In the genomic region with DNA sequence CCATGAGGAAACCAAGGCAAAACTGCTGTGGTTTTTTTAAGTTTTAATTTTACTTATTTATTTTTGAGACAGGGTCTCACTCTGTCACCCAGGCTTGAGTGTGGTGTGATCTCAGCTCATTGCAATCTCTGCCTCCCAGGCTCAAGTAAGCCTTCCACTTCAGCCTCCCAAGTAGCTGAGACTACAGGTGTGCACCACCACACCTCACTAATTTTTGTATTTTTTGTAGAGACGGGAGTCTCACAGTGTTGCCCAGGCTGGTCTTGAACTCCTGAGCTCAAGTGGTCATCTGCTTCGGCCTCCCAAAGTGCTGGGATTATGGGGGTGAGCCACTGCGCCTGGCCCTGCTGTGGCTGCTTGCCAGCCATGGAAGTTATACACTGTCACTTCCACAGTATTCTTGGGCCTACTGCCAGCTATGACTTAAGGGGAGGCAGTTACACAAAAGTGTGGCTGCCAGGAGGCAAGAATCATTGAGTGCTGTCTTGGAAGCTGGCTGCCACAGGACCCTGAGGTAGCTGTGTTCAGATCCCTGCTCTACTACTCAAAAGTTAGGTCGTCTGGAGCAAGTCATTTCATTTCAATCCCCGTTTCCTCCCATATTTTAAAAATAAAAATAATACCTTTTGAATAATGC, we compare ENCODE assay signal across 2 cellular contexts.
TF ChIP-seq lines count a peak whose summit lies in the region.

No MANE protein-coding gene starts in this region.

TF ChIP-seq in SK-N-SH, 30 proteins besides CTCF, POLR2A, EP300 and RAD21:
- no peak for TF ChIP-seq TAF1 (IDR thresholded peaks at IDR 0.05; ENCODE audit: borderline replicate concordance, low read depth, low read length)
- no peak for TF ChIP-seq RXRA (IDR thresholded peaks at IDR 0.05; ENCODE audit: borderline replicate concordance, low read depth)
- no peak for TF ChIP-seq CHD2 (IDR thresholded peaks at IDR 0.05; ENCODE audit: low read length, partially characterized antibody)
- TF ChIP-seq, protein P1, sequence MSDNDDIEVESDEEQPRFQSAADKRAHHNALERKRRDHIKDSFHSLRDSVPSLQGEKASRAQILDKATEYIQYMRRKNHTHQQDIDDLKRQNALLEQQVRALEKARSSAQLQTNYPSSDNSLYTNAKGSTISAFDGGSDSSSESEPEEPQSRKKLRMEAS (IDR thresholded peaks at IDR 0.05; ENCODE audit: low read depth), result no peak
- TF ChIP-seq SMC3 (IDR thresholded peaks at IDR 0.05; ENCODE audit: low read depth, low read length), result no peak
- TF ChIP-seq, protein P2, sequence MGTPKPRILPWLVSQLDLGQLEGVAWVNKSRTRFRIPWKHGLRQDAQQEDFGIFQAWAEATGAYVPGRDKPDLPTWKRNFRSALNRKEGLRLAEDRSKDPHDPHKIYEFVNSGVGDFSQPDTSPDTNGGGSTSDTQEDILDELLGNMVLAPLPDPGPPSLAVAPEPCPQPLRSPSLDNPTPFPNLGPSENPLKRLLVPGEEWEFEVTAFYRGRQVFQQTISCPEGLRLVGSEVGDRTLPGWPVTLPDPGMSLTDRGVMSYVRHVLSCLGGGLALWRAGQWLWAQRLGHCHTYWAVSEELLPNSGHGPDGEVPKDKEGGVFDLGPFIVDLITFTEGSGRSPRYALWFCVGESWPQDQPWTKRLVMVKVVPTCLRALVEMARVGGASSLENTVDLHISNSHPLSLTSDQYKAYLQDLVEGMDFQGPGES (IDR thresholded peaks at IDR 0.05; ENCODE audit: low read depth, low read length), result no peak
- TF ChIP-seq TEAD4 (IDR thresholded peaks at IDR 0.05; ENCODE audit: borderline replicate concordance, insufficient read depth), result no peak
- TF ChIP-seq, protein P3, sequence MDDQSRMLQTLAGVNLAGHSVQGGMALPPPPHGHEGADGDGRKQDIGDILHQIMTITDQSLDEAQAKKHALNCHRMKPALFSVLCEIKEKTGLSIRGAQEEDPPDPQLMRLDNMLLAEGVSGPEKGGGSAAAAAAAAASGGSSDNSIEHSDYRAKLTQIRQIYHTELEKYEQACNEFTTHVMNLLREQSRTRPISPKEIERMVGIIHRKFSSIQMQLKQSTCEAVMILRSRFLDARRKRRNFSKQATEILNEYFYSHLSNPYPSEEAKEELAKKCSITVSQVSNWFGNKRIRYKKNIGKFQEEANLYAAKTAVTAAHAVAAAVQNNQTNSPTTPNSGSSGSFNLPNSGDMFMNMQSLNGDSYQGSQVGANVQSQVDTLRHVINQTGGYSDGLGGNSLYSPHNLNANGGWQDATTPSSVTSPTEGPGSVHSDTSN (IDR thresholded peaks at IDR 0.05), result 0 out of 2 replicates have a peak, but pooled peaks have one; percentile 18
- TF ChIP-seq NFIC (IDR thresholded peaks at IDR 0.05; ENCODE audit: borderline replicate concordance), result peak; percentile 86
- no peak for TF ChIP-seq GATA2 (CRISPR knock-in tag; IDR thresholded peaks at IDR 0.05)
TF ChIP-seq in SK-N-SH: peak in this region for 2.

TF ChIP-seq in WTC11, 78 proteins besides CTCF, POLR2A, EP300 and RAD21:
- TF ChIP-seq FOXP4 (CRISPR knock-in tag; IDR thresholded peaks at IDR 0.05) (no peak), OVOL2 (CRISPR knock-in tag; IDR thresholded peaks at IDR 0.05; ENCODE audit: borderline replicate concordance) (no peak), MXD4 (CRISPR knock-in tag; IDR thresholded peaks at IDR 0.05; ENCODE audit: borderline replicate concordance) (no peak), TEAD1 (CRISPR knock-in tag; IDR thresholded peaks at IDR 0.05) (no peak), E2F5 (CRISPR knock-in tag; IDR thresholded peaks at IDR 0.05) (no peak)
- TF ChIP-seq, protein P4, sequence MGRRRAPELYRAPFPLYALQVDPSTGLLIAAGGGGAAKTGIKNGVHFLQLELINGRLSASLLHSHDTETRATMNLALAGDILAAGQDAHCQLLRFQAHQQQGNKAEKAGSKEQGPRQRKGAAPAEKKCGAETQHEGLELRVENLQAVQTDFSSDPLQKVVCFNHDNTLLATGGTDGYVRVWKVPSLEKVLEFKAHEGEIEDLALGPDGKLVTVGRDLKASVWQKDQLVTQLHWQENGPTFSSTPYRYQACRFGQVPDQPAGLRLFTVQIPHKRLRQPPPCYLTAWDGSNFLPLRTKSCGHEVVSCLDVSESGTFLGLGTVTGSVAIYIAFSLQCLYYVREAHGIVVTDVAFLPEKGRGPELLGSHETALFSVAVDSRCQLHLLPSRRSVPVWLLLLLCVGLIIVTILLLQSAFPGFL (CRISPR knock-in tag; IDR thresholded peaks at IDR 0.05; ENCODE audit: borderline replicate concordance), result no peak
- TF ChIP-seq, protein P5, sequence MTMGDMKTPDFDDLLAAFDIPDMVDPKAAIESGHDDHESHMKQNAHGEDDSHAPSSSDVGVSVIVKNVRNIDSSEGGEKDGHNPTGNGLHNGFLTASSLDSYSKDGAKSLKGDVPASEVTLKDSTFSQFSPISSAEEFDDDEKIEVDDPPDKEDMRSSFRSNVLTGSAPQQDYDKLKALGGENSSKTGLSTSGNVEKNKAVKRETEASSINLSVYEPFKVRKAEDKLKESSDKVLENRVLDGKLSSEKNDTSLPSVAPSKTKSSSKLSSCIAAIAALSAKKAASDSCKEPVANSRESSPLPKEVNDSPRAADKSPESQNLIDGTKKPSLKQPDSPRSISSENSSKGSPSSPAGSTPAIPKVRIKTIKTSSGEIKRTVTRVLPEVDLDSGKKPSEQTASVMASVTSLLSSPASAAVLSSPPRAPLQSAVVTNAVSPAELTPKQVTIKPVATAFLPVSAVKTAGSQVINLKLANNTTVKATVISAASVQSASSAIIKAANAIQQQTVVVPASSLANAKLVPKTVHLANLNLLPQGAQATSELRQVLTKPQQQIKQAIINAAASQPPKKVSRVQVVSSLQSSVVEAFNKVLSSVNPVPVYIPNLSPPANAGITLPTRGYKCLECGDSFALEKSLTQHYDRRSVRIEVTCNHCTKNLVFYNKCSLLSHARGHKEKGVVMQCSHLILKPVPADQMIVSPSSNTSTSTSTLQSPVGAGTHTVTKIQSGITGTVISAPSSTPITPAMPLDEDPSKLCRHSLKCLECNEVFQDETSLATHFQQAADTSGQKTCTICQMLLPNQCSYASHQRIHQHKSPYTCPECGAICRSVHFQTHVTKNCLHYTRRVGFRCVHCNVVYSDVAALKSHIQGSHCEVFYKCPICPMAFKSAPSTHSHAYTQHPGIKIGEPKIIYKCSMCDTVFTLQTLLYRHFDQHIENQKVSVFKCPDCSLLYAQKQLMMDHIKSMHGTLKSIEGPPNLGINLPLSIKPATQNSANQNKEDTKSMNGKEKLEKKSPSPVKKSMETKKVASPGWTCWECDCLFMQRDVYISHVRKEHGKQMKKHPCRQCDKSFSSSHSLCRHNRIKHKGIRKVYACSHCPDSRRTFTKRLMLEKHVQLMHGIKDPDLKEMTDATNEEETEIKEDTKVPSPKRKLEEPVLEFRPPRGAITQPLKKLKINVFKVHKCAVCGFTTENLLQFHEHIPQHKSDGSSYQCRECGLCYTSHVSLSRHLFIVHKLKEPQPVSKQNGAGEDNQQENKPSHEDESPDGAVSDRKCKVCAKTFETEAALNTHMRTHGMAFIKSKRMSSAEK (CRISPR knock-in tag; IDR thresholded peaks at IDR 0.05; ENCODE audit: borderline replicate concordance), result no peak
